ENCODE assay signal across 8 cellular contexts in genomic region chr2:112884869-112885502, GRCh38. TPM values are rescaled to one million over a fixed set of nuclear protein-coding genes. Genes with fewer than 3 reads are reported as not detected.
DNase-seq lines count a peak whose midpoint lies in the region; ATAC-seq and TF ChIP-seq lines count a peak whose summit lies in the region.

No MANE protein-coding gene starts in this region.

- peak; percentile 51 for ATAC-seq in GM21526 (IDR thresholded peaks at IDR 0.05; ENCODE audit: low FRiP score, unreplicated experiment)
- peak; percentile 40 to 71 for ATAC-seq in naive B cell (ENCODE audit: low read depth in 2 of 2)
- peak; percentile 85 for ATAC-seq in stimulated activated naive CD8-positive, alpha-beta T cell treated with anti-CD3 and anti-CD28 coated beads, Interleukin-15, amount 100 ng/mL, for 72 hours
- no peak for ATAC-seq in gastroesophageal sphincter

- intact Hi-C loops in Calu3 (cut with micrococcal nuclease; ENCODE audit: unreplicated experiment), result loop anchor here (1.0 to 5.0 kb wide), 4 partner anchors 57 to 136 kb away; partner anchors contain the start of gene CKAP2L

- H3K9me3 Mint-ChIP-seq in Calu3 (ENCODE audit: low read depth, unreplicated experiment) (no peaks in the 10 kb centered on the region), naive B cell (no peaks in the 10 kb centered on the region)
- no peaks in the 10 kb centered on the region for H3K9me3 Mint-ChIP-seq in stimulated activated naive CD8-positive, alpha-beta T cell treated with anti-CD3 and anti-CD28 coated beads, Interleukin-15, amount 100 ng/mL, for 72 hours

- TF ChIP-seq EP300 in gastroesophageal sphincter (IDR thresholded peaks at IDR 0.05), result no peak

- peak; percentile 91 for TF ChIP-seq CTCF in Calu3 (IDR thresholded peaks at IDR 0.05; ENCODE audit: unreplicated experiment)
- peak in 2 of 4 experiments; percentile 44 to 57 for TF ChIP-seq CTCF in gastroesophageal sphincter (IDR thresholded peaks at IDR 0.05)

- H3K27me3 Mint-ChIP-seq in Calu3 (ENCODE audit: unreplicated experiment), result no peaks in the 10 kb centered on the region
- no peaks in the 10 kb centered on the region for H3K27me3 Mint-ChIP-seq in naive B cell
- H3K27me3 Mint-ChIP-seq in stimulated activated naive CD8-positive, alpha-beta T cell treated with anti-CD3 and anti-CD28 coated beads, Interleukin-15, amount 100 ng/mL, for 72 hours, result no peaks in the 10 kb centered on the region

- H3K36me3 ChIP-seq in gastroesophageal sphincter, result no peaks in the 10 kb centered on the region

- H3K4me3 ChIP-seq in gastroesophageal sphincter, result no peak overlapping the region

- DNase-seq in Calu3, result peak; percentile 86
- peak; percentile 58 for DNase-seq in NAMALWA (ENCODE audit: low spot score)
- peak; percentile 53 to 71 for DNase-seq in activated CD4-positive, alpha-beta T cell treated with anti-CD3 and anti-CD28 coated beads for 4 hours
- DNase-seq in effector CD4-positive, alpha-beta T cell, result peak; percentile 49
- DNase-seq in naive B cell, result peak; percentile 38
- DNase-seq in stimulated activated naive CD8-positive, alpha-beta T cell treated with anti-CD3 and anti-CD28 coated beads, Interleukin-15, amount 100 ng/mL, for 72 hours, result peak; percentile 69 to 72

- H3K4me1 Mint-ChIP-seq in Calu3 (ENCODE audit: low read depth, unreplicated experiment) (peaks cover 56% of the 10 kb centered on the region), naive B cell (peaks cover 9 to 18% (median 12%) of the 10 kb centered on the region in 3 donors)
- peaks cover 29% of the 10 kb centered on the region for H3K4me1 Mint-ChIP-seq in stimulated activated naive CD8-positive, alpha-beta T cell treated with anti-CD3 and anti-CD28 coated beads, Interleukin-15, amount 100 ng/mL, for 72 hours

- WGBS in gastroesophageal sphincter (ENCODE audit: low coverage in 1 of 2), 2 donors, result 43 to 53% methylated on average over 5 to 6 of the region's 6 CpGs

- H3K4me3 Mint-ChIP-seq in Calu3 (ENCODE audit: low read depth, unreplicated experiment) (no peak overlapping the region), naive B cell (no peak overlapping the region)
- no peak overlapping the region for H3K4me3 Mint-ChIP-seq in stimulated activated naive CD8-positive, alpha-beta T cell treated with anti-CD3 and anti-CD28 coated beads, Interleukin-15, amount 100 ng/mL, for 72 hours

- peak overlapping the region; percentile 44 for H3K27ac Mint-ChIP-seq in Calu3 (ENCODE audit: unreplicated experiment)
- no peak overlapping the region for H3K27ac Mint-ChIP-seq in naive B cell
- H3K27ac Mint-ChIP-seq in stimulated activated naive CD8-positive, alpha-beta T cell treated with anti-CD3 and anti-CD28 coated beads, Interleukin-15, amount 100 ng/mL, for 72 hours, result no peak overlapping the region

- no peaks in the 10 kb centered on the region for H3K4me1 ChIP-seq in gastroesophageal sphincter

- no peak for TF ChIP-seq POLR2A in gastroesophageal sphincter (IDR thresholded peaks at IDR 0.05)

- no TSS peak for BruUV-seq in Calu3 (replicated peaks; lab: Mats Ljungman, UMichigan)

- H3K36me3 Mint-ChIP-seq in Calu3 (ENCODE audit: insufficient read depth, unreplicated experiment) (peaks cover 13% of the 10 kb centered on the region), naive B cell (no peaks in the 10 kb centered on the region)

- CTCF ChIA-PET in Calu3 (lab: Charles Lee), result interaction anchor here (0.5 to 3.1 kb wide), 10 partner anchors 23 to 264 kb away, joined by 3 to 26 read pairs (median 5); no protein-coding TSS in a partner anchor

- H3K9me3 ChIP-seq in gastroesophageal sphincter, result no peaks in the 10 kb centered on the region

- no peak overlapping the region for H3K27ac ChIP-seq in gastroesophageal sphincter

- H3K27me3 ChIP-seq in gastroesophageal sphincter, result no peaks in the 10 kb centered on the region

RNA-seq across cellular contexts. Expression of gene IL37, which starts 26.0 kb away (rescaled TPM):
- total RNA-seq in Calu3 (2022), result 1.9 and 2.0 TPM in 2 replicates
- not detected for polyA plus RNA-seq in naive B cell (ENCODE audit: low read depth in 6 of 6)
- not detected for total RNA-seq in gastroesophageal sphincter

RNA-seq across cellular contexts. Expression of gene IL1B, which starts 48.4 kb away (rescaled TPM):
- 4.1 and 15.5 TPM in 2 replicates for total RNA-seq in Calu3 (2022)
- polyA plus RNA-seq in naive B cell (ENCODE audit: low read depth in 6 of 6), result under 1 TPM in 2 of 6 donors, not detected in 4; 0.35 to 0.37 TPM
- total RNA-seq in gastroesophageal sphincter, result 1 to 10 TPM in 2 of 4 donors, not detected in 2; 2.7 to 3.2 TPM
